12 cellular contexts compared by ENCODE assay signal in the genomic region with DNA sequence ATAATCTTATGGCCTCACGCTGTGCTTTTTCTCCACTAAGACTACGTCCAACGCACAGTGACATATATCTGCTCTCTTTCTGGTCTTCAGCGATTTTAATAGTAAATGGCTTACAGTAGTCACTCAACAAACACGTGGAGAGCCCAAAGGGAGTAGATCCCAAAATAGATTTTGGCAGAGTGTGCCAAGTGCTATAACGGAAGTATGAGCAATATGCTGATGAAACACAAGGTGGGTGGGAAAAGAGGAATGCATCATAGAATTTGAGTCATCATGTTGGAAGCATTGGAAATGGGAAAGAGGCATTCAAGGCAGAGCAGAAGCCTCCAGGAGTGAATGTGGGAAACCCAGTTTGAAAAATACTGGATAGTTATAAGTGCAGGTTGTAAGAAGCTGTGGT.
DNase-seq lines count a peak whose midpoint lies in the region; ATAC-seq and TF ChIP-seq lines count a peak whose summit lies in the region.
"Had no signal": no experiment of that assay in that cellular context is flagged by ENCODE, and none has a peak within 500 bp of the region (broad histone marks: within the 10 kb centered on the region; RNA-seq: fewer than 3 reads in every experiment).

No MANE protein-coding gene starts in this region.

- ATAC-seq in HG02870 (IDR thresholded peaks at IDR 0.05; ENCODE audit: unreplicated experiment) (no peak), HG03095 (IDR thresholded peaks at IDR 0.05; ENCODE audit: unreplicated experiment) (no peak), gastrocnemius medialis (no peak)

- TF ChIP-seq POLR2A in gastrocnemius medialis (IDR thresholded peaks at IDR 0.05), result no peak

- TF ChIP-seq CTCF in epithelial cell of proximal tubule (conservative IDR thresholded peaks at IDR 0.05; ENCODE audit: low read depth, low read length), result no peak
- TF ChIP-seq CTCF in gastrocnemius medialis (IDR thresholded peaks at IDR 0.05 in 4 of 5, conservative IDR thresholded peaks at IDR 0.05 in 1 of 5), result no peak

- in situ Hi-C loops in gastrocnemius medialis (cut with MboI; ENCODE audit: low sequenced_read_pairs in 4 of 4), result no loop called here

- H3K36me3 ChIP-seq in SJSA1 (no peaks in the 10 kb centered on the region), gastrocnemius medialis (no peaks in the 10 kb centered on the region)
- H3K36me3 ChIP-seq: left ventricle myocardium inferior, vagina had no signal

- H3K27ac ChIP-seq in SJSA1 (peak overlapping the region; percentile 73), gastrocnemius medialis (no peak overlapping the region)
- H3K27ac ChIP-seq: left ventricle myocardium inferior, vagina had no signal

- intact Hi-C loops in gastrocnemius medialis (cut with DNase I; ENCODE audit: low total_unique reads), result no loop called here

- H3K9me3 ChIP-seq in SJSA1 (replicated peaks) (peaks cover 8% of the 10 kb centered on the region; the same call in 1 of the 2 replicates), gastrocnemius medialis (no peaks in the 10 kb centered on the region)
- H3K9me3 ChIP-seq: left ventricle myocardium inferior, vagina had no signal

- DNase-seq in GM04503 (ENCODE audit: low read depth), result peak; percentile 93
- DNase-seq in SJSA1 (ENCODE audit: low read depth in 1 of 2, low spot score in 2 of 2), result peak; percentile 87 to 94
- DNase-seq in epithelial cell of proximal tubule (ENCODE audit: low read depth), result peak; percentile 71
- DNase-seq in pulmonary artery endothelial cell (ENCODE audit: low read depth, low spot score), result peak; percentile 80
- no peak for DNase-seq in NCI-H1105 treated with DMSO at 0.1 percent for 48 hours (lab: John Stamatoyannopoulos, UW)
- no peak for DNase-seq in gastrocnemius medialis
- DNase-seq: activated CD4-positive, alpha-beta T cell treated with anti-CD3 and anti-CD28 coated beads, Interleukin-2, amount 50 U/mL, for 1 hour; left ventricle myocardium inferior; SIG-M5 had no signal

- no peak overlapping the region for H3K4me3 ChIP-seq in SJSA1
- no peak overlapping the region for H3K4me3 ChIP-seq in epithelial cell of proximal tubule (ENCODE audit: low read depth, low read length)
- H3K4me3 ChIP-seq in gastrocnemius medialis, result no peak overlapping the region
- H3K4me3 ChIP-seq: left ventricle myocardium inferior, vagina had no signal

- H3K27me3 ChIP-seq in SJSA1 (replicated peaks) (no peaks in the 10 kb centered on the region), gastrocnemius medialis (no peaks in the 10 kb centered on the region)
- H3K27me3 ChIP-seq: vagina had no signal

- H3K4me1 ChIP-seq in SJSA1 (replicated peaks), result peaks cover 48% of the 10 kb centered on the region
- no peaks in the 10 kb centered on the region for H3K4me1 ChIP-seq in gastrocnemius medialis
- H3K4me1 ChIP-seq: left ventricle myocardium inferior, vagina had no signal

Comparison
In these comparisons a context has a peak if more than half of its experiments do, and no peak if none do; other contexts are left out.
1. DNase-seq: peak in GM04503 (single experiment), SJSA1 (2 of 2), epithelial cell of proximal tubule (single experiment) and pulmonary artery endothelial cell (single experiment); none in NCI-H1105 treated with DMSO at 0.1 percent for 48 hours (single experiment) and gastrocnemius medialis (0 of 2).